9 cellular contexts compared by ENCODE assay signal in the genomic region with DNA sequence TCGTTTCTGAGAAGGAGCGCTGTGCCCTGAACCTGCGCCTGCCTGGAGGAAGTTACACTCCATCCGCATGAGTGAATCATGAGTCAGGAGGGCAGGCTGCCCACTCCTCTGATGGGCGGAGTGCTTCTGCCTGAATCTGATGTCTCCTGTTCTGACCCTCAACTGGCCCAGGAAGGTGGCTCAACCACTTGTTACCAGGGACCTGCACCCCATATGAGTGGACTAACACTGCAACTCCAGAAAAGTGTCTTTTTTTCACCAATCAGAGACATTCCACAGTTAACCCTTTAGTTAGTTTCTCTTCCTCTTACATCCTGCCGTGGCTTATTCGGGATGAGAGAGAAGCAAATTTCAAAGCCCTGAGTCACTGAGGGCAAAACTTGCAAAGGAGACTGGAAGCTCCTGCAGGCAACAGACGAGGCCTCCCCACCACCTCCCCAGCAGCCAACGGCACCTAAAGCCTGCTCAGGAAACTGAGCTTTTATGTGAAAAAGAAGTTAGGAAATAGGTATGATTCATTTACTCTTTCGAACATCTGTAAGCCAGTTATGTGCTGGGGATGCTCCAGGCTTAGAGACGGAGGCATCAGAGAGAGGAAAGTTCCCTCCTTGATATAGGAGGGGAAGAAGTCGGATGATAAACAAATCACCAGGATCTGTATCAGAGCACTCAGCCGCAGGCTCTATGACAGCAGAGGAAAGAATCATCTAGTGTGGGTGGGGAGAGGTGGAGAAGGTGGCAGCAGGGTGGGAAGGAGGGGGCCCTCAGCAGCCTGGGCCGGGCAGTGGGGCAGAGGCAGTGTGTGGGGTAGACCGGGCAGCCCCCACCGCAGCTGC. TPM values are rescaled to one million over a fixed set of nuclear protein-coding genes. Genes with fewer than 3 reads are reported as not detected.
A peak's percentile ranks its signal among the peaks of the same experiment; 100 is the strongest.
DNase-seq lines count a peak whose midpoint lies in the region; ATAC-seq, FAIRE-seq and TF ChIP-seq lines count a peak whose summit lies in the region.
"Had no signal": no experiment of that assay in that cellular context is flagged by ENCODE, and none has a peak within 500 bp of the region (broad histone marks: within the 10 kb centered on the region; RNA-seq: fewer than 3 reads in every experiment).

No MANE protein-coding gene starts in this region.

- peak overlapping the region in 2 of 4 donors; percentile 59 to 61 for H3K27ac ChIP-seq in pancreas

- no peaks in the 10 kb centered on the region for H3K9me3 ChIP-seq in pancreas

- no peak overlapping the region for H3K4me3 ChIP-seq in pancreas

- intact Hi-C loops in pancreas (cut with DNase I), result no loop called here

- peak in 3 of 4 donors; percentile 47 to 76 (median 69) for ATAC-seq in pancreas

- WGBS in pancreas, 2 donors, result 79 to 86% methylated on average over 16 of the region's 16 CpGs

- H3K4me1 ChIP-seq in pancreas, result peaks cover 0 to 19% (median 0%) of the 10 kb centered on the region in 3 donors

- FAIRE-seq in pancreas (lab: Jason Lieb, UNC), result no peak
- FAIRE-seq: colon had no signal

- peak; percentile 92 for DNase-seq in GM04503 (ENCODE audit: low read depth)
- DNase-seq in H4 (ENCODE audit: low spot score), result peak; percentile 96
- DNase-seq in Kasumi-1 (lab: John Stamatoyannopoulos, UW), result peak; percentile 85 to 86
- peak; percentile 82 for DNase-seq in activated CD8-positive, alpha-beta memory T cell treated with anti-CD3 and anti-CD28 coated beads for 24 hours
- DNase-seq in fibroblast of peridontal ligament (ENCODE audit: extremely low read depth), result peak; percentile 91
- DNase-seq in pancreas, result peak in 1 of 6 donors; percentile 62
- no peak for DNase-seq in globus pallidus (ENCODE audit: low spot score)
- DNase-seq in SHP77 treated with DMSO at 0.1 percent for 48 hours (lab: John Stamatoyannopoulos, UW), result no peak

- TF ChIP-seq CTCF in pancreas (IDR thresholded peaks at IDR 0.05), result no peak

- no peaks in the 10 kb centered on the region for H3K27me3 ChIP-seq in pancreas

- H3K36me3 ChIP-seq in pancreas, result no peaks in the 10 kb centered on the region

RNA-seq across cellular contexts. Expression of gene MBP, which starts 31.0 kb away (rescaled TPM):
- total RNA-seq in H4 (2014; rRNA removed; shearing (Covaris generic)), result 0.35 TPM in 1 of 2 replicates, not detected in the other
- 10 to 100 TPM; 20.2 to 33.5 (median 21.4) TPM for total RNA-seq in pancreas
- polyA plus RNA-seq in pancreas, result 10 to 100 TPM in 1 of 2 donors, 1 to 10 TPM in 1; 6.3 to 14.3 TPM

Comparison
In these comparisons a context has a peak if more than half of its experiments do, and no peak if none do; other contexts are left out.
1. DNase-seq: peak in GM04503 (single experiment), H4 (single experiment), Kasumi-1 (2 of 2), activated CD8-positive, alpha-beta memory T cell treated with anti-CD3 and anti-CD28 coated beads for 24 hours (single experiment) and fibroblast of peridontal ligament (single experiment); none in globus pallidus (single experiment) and SHP77 treated with DMSO at 0.1 percent for 48 hours (single experiment).
2. RNA of gene MBP, which starts 31.0 kb away (total RNA-seq): 20.2 to 33.5 TPM in pancreas; 0.35 TPM in H4; every median in the first group is over 10 times any median in the second.